ENCODE assay signal across 17 cellular contexts in the genomic region with DNA sequence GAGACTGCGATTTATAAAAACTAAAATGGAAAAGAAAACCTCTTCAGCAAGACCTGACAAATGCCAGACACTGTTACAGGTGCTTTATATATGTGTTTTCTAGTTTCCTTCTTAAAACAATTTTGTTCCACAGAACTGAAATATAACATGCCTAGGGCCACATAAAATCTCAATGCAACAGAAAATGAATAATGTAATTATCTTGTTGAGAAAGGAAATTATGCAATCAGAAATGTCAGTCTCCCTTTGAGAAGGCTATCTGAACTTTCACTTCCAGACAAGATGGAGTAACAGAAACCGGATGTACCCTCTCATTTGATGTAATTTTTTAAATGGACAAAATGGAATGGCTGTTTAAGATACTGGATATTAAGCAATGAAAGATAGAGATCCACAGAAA.
"Had no signal": no experiment of that assay in that cellular context is flagged by ENCODE, and none has a peak within 500 bp of the region (broad histone marks: within the 10 kb centered on the region; RNA-seq: fewer than 3 reads in every experiment).

No MANE protein-coding gene starts in this region.

- DNase-seq: activated CD4-positive, alpha-beta T cell treated with anti-CD3 and anti-CD28 coated beads for 4 hours; activated CD8-positive, alpha-beta memory T cell treated with anti-CD3 and anti-CD28 coated beads, Interleukin-2, amount 50 U/mL, for 4 hours; activated CD8-positive, alpha-beta T cell treated with anti-CD3 and anti-CD28 coated beads, Interleukin-2, amount 10 ng/mL, durations not matched to agents 7 days and 5 days; activated gamma-delta T cell; activated T-cell treated with anti-CD3 and anti-CD28 coated beads, Interleukin-2, amount 50 U/mL, for 72 hours; cortex of kidney; effector memory CD4-positive, alpha-beta T cell; heart left ventricle; immature natural killer cell; right cardiac atrium; stimulated activated CD4-positive, alpha-beta T cell treated with anti-CD3 and anti-CD28 coated beads, Interleukin-15, amount 100 ng/mL, for 24 hours; stimulated activated CD4-positive, alpha-beta T cell treated with anti-CD3 and anti-CD28 coated beads, Interleukin-4, amount 100 ng/mL, for 1 hour; stimulated activated naive B cell treated with anti-CD40 and anti-IgM and Interleukin-4, amounts not matched to agents 10 μg/mL and 1 μg/mL and 100 μg/mL, for 72 hours had no signal

- H3K27ac Mint-ChIP-seq: activated CD8-positive, alpha-beta T cell treated with anti-CD3 and anti-CD28 coated beads, Interleukin-2, amount 10 ng/mL, durations not matched to agents 7 days and 5 days; activated naive CD4-positive, alpha-beta T cell treated with anti-CD3 and anti-CD28 coated beads, Interleukin-2, amount 50 U/mL, for 72 hours; activated T-cell treated with anti-CD3 and anti-CD28 coated beads, Interleukin-2, amount 50 U/mL, for 72 hours; nephron; stimulated activated naive B cell treated with anti-CD40 and anti-IgM and Interleukin-4, amounts not matched to agents 10 μg/mL and 1 μg/mL and 100 μg/mL, for 72 hours had no signal

- H3K27me3 Mint-ChIP-seq: brain; central memory CD8-positive, alpha-beta T cell; stimulated activated naive B cell treated with anti-CD40 and anti-IgM and Interleukin-4, amounts not matched to agents 10 μg/mL and 1 μg/mL and 100 μg/mL, for 72 hours had no signal

- ATAC-seq: activated CD8-positive, alpha-beta T cell treated with anti-CD3 and anti-CD28 coated beads, Interleukin-2, amount 10 ng/mL, durations not matched to agents 7 days and 5 days; activated naive CD4-positive, alpha-beta T cell treated with anti-CD3 and anti-CD28 coated beads, Interleukin-2, amount 50 U/mL, for 72 hours; activated T-cell treated with anti-CD3 and anti-CD28 coated beads, Interleukin-2, amount 50 U/mL, for 72 hours; heart left ventricle; right cardiac atrium; stimulated activated naive B cell treated with anti-CD40 and anti-IgM and Interleukin-4, amounts not matched to agents 10 μg/mL and 1 μg/mL and 100 μg/mL, for 72 hours had no signal

- H3K4me3 Mint-ChIP-seq: activated CD8-positive, alpha-beta T cell treated with anti-CD3 and anti-CD28 coated beads, Interleukin-2, amount 10 ng/mL, durations not matched to agents 7 days and 5 days; activated T-cell treated with anti-CD3 and anti-CD28 coated beads, Interleukin-2, amount 50 U/mL, for 72 hours; brain; central memory CD8-positive, alpha-beta T cell; immature natural killer cell; nephron; stimulated activated naive B cell treated with anti-CD40 and anti-IgM and Interleukin-4, amounts not matched to agents 10 μg/mL and 1 μg/mL and 100 μg/mL, for 72 hours had no signal

- H3K9me3 Mint-ChIP-seq: activated naive CD4-positive, alpha-beta T cell treated with anti-CD3 and anti-CD28 coated beads, Interleukin-2, amount 50 U/mL, for 72 hours; activated T-cell treated with anti-CD3 and anti-CD28 coated beads, Interleukin-2, amount 50 U/mL, for 72 hours; brain; central memory CD8-positive, alpha-beta T cell; immature natural killer cell; nephron; stimulated activated naive B cell treated with anti-CD40 and anti-IgM and Interleukin-4, amounts not matched to agents 10 μg/mL and 1 μg/mL and 100 μg/mL, for 72 hours had no signal

- H3K4me1 Mint-ChIP-seq: nephron; stimulated activated naive B cell treated with anti-CD40 and anti-IgM and Interleukin-4, amounts not matched to agents 10 μg/mL and 1 μg/mL and 100 μg/mL, for 72 hours had no signal
